Comparison of ENCODE assay signal across 9 cellular contexts in the genomic region with DNA sequence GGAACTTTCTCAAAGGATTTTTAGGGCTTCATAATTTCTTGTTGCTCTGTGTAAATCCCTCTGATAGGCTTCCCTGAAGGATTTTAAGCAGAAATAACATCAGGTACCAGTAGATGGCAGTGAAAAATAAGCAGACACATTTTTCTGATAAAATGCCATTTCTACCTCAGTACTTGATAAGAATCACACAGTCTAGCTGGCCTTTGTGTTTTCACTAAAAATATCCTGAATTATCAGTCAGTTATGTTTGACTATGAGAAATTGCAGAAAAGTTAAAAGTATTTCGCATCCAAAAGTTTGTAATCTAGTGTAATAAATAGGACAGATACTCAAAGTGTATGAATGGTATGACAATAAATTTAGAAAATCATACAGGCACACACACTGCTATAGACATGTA.
DNase-seq lines count a peak whose midpoint lies in the region; ATAC-seq and TF ChIP-seq lines count a peak whose summit lies in the region.
"Had no signal": no experiment of that assay in that cellular context is flagged by ENCODE, and none has a peak within 500 bp of the region (broad histone marks: within the 10 kb centered on the region; RNA-seq: fewer than 3 reads in every experiment).

No MANE protein-coding gene starts in this region.

- no peak overlapping the region for H3K27ac Mint-ChIP-seq in activated T-cell treated with anti-CD3 and anti-CD28 coated beads, Interleukin-2, amount 50 U/mL, for 72 hours
- H3K27ac Mint-ChIP-seq: memory B cell had no signal

- H3K27me3 ChIP-seq in DOHH2 (ENCODE audit: control insufficient read depth, low read length) (no peaks in the 10 kb centered on the region), right atrium auricular region (no peaks in the 10 kb centered on the region)

- no peaks in the 10 kb centered on the region for H4K20me1 ChIP-seq in DOHH2 (ENCODE audit: control insufficient read depth, insufficient read depth, low read depth, low read length)

- no peak overlapping the region for H3K4me3 Mint-ChIP-seq in activated T-cell treated with anti-CD3 and anti-CD28 coated beads, Interleukin-2, amount 50 U/mL, for 72 hours
- H3K4me3 Mint-ChIP-seq: memory B cell had no signal

- H3K4me1 Mint-ChIP-seq in activated T-cell treated with anti-CD3 and anti-CD28 coated beads, Interleukin-2, amount 50 U/mL, for 72 hours (ENCODE audit: low read depth): no peaks in the 10 kb centered on the region

- TF ChIP-seq CTCF in DOHH2 (IDR thresholded peaks at IDR 0.05; ENCODE audit: low read depth, low read length, poor library complexity, severe bottlenecking) (peak; percentile 62), right atrium auricular region (IDR thresholded peaks at IDR 0.05) (peak; percentile 42 to 68)

- no peaks in the 10 kb centered on the region for H3K9me3 Mint-ChIP-seq in activated T-cell treated with anti-CD3 and anti-CD28 coated beads, Interleukin-2, amount 50 U/mL, for 72 hours

- H3K27ac ChIP-seq in DOHH2 (ENCODE audit: low read depth, low read length) (no peak overlapping the region), right atrium auricular region (no peak overlapping the region)

- no peak overlapping the region for H3K4me2 ChIP-seq in DOHH2 (ENCODE audit: low read length)

- no peaks in the 10 kb centered on the region for H3K9me3 ChIP-seq in DOHH2 (ENCODE audit: control insufficient read depth, insufficient read depth, low read length)
- H3K9me3 ChIP-seq in right atrium auricular region: no peaks in the 10 kb centered on the region

- H3K27me3 Mint-ChIP-seq in activated T-cell treated with anti-CD3 and anti-CD28 coated beads, Interleukin-2, amount 50 U/mL, for 72 hours (ENCODE audit: low read depth): no peaks in the 10 kb centered on the region
- H3K27me3 Mint-ChIP-seq: memory B cell had no signal

- H3K4me3 ChIP-seq in DOHH2 (ENCODE audit: low read length): no peak overlapping the region
- no peak overlapping the region for H3K4me3 ChIP-seq in right atrium auricular region

- no peaks in the 10 kb centered on the region for H3K79me2 ChIP-seq in DOHH2 (ENCODE audit: control insufficient read depth, low read length)

- ATAC-seq in HG03342 (IDR thresholded peaks at IDR 0.05; ENCODE audit: unreplicated experiment) (peak; percentile 79), SK-N-SH treated with all-trans-retinoic acid at 6 μM for 48 hours (peak; percentile 84)
- ATAC-seq in activated T-cell treated with anti-CD3 and anti-CD28 coated beads, Interleukin-2, amount 50 U/mL, for 72 hours (replicated peaks in 1 of 2): no peak

- DNase-seq in right atrium auricular region (ENCODE audit: low spot score) (no peak), germinal center (ENCODE audit: low spot score) (no peak), NOMO-1 (lab: John Stamatoyannopoulos, UW; ENCODE audit: unreplicated experiment in 2 of 2) (no peak)
- no peak for DNase-seq in activated T-cell treated with anti-CD3 and anti-CD28 coated beads, Interleukin-2, amount 50 U/mL, for 48 hours
- DNase-seq in activated T-cell treated with anti-CD3 and anti-CD28 coated beads, Interleukin-2, amount 50 U/mL, for 72 hours: no peak

- peaks cover 2 to 6% of the 10 kb centered on the region in 2 donors for H3K36me3 Mint-ChIP-seq in activated T-cell treated with anti-CD3 and anti-CD28 coated beads, Interleukin-2, amount 50 U/mL, for 72 hours (ENCODE audit: insufficient read depth in 2 of 2)

- H3K4me1 ChIP-seq in DOHH2 (ENCODE audit: control insufficient read depth, low read length) (no peaks in the 10 kb centered on the region), right atrium auricular region (no peaks in the 10 kb centered on the region)

- H3F3A ChIP-seq in DOHH2 (ENCODE audit: control insufficient read depth, insufficient read depth): peaks cover 18% of the 10 kb centered on the region; the same call in 1 of the 2 replicates

- H3K36me3 ChIP-seq in DOHH2 (ENCODE audit: control insufficient read depth, low read length) (peaks cover 21% of the 10 kb centered on the region), right atrium auricular region (no peaks in the 10 kb centered on the region)

- no peaks in the 10 kb centered on the region for H3K9me2 ChIP-seq in DOHH2 (replicated peaks; ENCODE audit: control insufficient read depth, low read length)

TF ChIP-seq in SK-N-SH treated with all-trans-retinoic acid at 6 μM for 48 hours, 23 proteins besides CTCF, POLR2A, EP300 and RAD21:
- no peak for TF ChIP-seq SNAI2 (CRISPR knock-in tag; IDR thresholded peaks at IDR 0.05)
- no peak for TF ChIP-seq CREB5 (CRISPR knock-in tag; IDR thresholded peaks at IDR 0.05; ENCODE audit: low read depth)
- TF ChIP-seq POU6F1 (CRISPR knock-in tag; IDR thresholded peaks at IDR 0.05; ENCODE audit: borderline replicate concordance, low read depth): no peak

Comparison
In these comparisons a context has a peak if more than half of its experiments do, and no peak if none do; other contexts are left out.
1. ATAC-seq: peak in HG03342 (single experiment) and SK-N-SH treated with all-trans-retinoic acid at 6 μM for 48 hours (single experiment); none in activated T-cell treated with anti-CD3 and anti-CD28 coated beads, Interleukin-2, amount 50 U/mL, for 72 hours (0 of 2).